Comparison of ENCODE assay signal across 27 cellular contexts in genomic region chr7:73572767-73573186, GRCh38. TPM values are rescaled to one million over a fixed set of nuclear protein-coding genes. Genes with fewer than 3 reads are reported as not detected.
"Had no signal": no experiment of that assay in that cellular context is flagged by ENCODE, and none has a peak within 500 bp of the region (broad histone marks: within the 10 kb centered on the region; RNA-seq: fewer than 3 reads in every experiment).

No MANE protein-coding gene starts in this region.

- H3K4me1 ChIP-seq: prostate gland had no signal

- H3K27ac ChIP-seq: heart right ventricle, left ventricle myocardium inferior, ovary, prostate gland, testis had no signal

- H3K4me3 Mint-ChIP-seq: activated CD4-positive, alpha-beta T cell treated with anti-CD3 and anti-CD28 coated beads for 36 hours; activated naive CD4-positive, alpha-beta T cell treated with anti-CD3 and anti-CD28 coated beads, Interleukin-2, amount 50 U/mL, for 24 hours; activated naive CD8-positive, alpha-beta T cell treated with anti-CD3 and anti-CD28 coated beads, Interleukin-2, amount 50 U/mL, for 24 hours; activated T-helper 1 cell treated with anti-CD3 and anti-CD28 coated beads, Interleukin-12 subunit alpha, Interleukin-12 subunit beta, Interleukin-2, Interleukin-4 antibody, amounts not matched to agents 30 ng/mL and 10 ng/mL and 1 ng/mL, durations not matched to agents 14 hours and 24 hours and 36 hours; central memory CD8-positive, alpha-beta T cell; dendritic cell treated with granulocyte-macrophage colony-stimulating factor and Interleukin-4, amounts not matched to agents 40 ng/mL and 50 ng/mL, for 4 days; endodermal cell; nephron had no signal

- H3K27ac Mint-ChIP-seq: activated CD4-positive, alpha-beta T cell treated with anti-CD3 and anti-CD28 coated beads for 36 hours; activated naive CD4-positive, alpha-beta T cell treated with anti-CD3 and anti-CD28 coated beads, Interleukin-2, amount 50 U/mL, for 24 hours; activated T-helper 1 cell treated with anti-CD3 and anti-CD28 coated beads, Interleukin-12 subunit alpha, Interleukin-12 subunit beta, Interleukin-2, Interleukin-4 antibody, amounts not matched to agents 30 ng/mL and 10 ng/mL and 1 ng/mL, durations not matched to agents 14 hours and 24 hours and 36 hours; dendritic cell treated with granulocyte-macrophage colony-stimulating factor and Interleukin-4, amounts not matched to agents 40 ng/mL and 50 ng/mL, for 4 days; endodermal cell; nephron had no signal

- H3K36me3 ChIP-seq: ovary had no signal

- H3K9me3 ChIP-seq: heart right ventricle, left ventricle myocardium inferior, ovary, prostate gland, testis had no signal

- H3K27me3 Mint-ChIP-seq: activated CD4-positive, alpha-beta T cell treated with anti-CD3 and anti-CD28 coated beads for 36 hours; activated naive CD4-positive, alpha-beta T cell treated with anti-CD3 and anti-CD28 coated beads, Interleukin-2, amount 50 U/mL, for 24 hours; activated naive CD8-positive, alpha-beta T cell treated with anti-CD3 and anti-CD28 coated beads, Interleukin-2, amount 50 U/mL, for 24 hours; central memory CD8-positive, alpha-beta T cell; dendritic cell treated with granulocyte-macrophage colony-stimulating factor and Interleukin-4, amounts not matched to agents 40 ng/mL and 50 ng/mL, for 4 days had no signal

- DNase-seq: activated CD4-positive, alpha-beta T cell treated with anti-CD3 and anti-CD28 coated beads for 36 hours; activated CD4-positive, alpha-beta T cell treated with anti-CD3 and anti-CD28 coated beads, Interleukin-2, amount 50 U/mL, for 4 hours; activated CD4-positive, CD25-positive, alpha-beta regulatory T cell; activated gamma-delta T cell; activated naive CD8-positive, alpha-beta T cell treated with anti-CD3 and anti-CD28 coated beads, Interleukin-2, amount 50 U/mL, for 24 hours; activated T-cell treated with anti-CD3 and anti-CD28 coated beads for 4 hours; amygdala; endodermal cell; foreskin fibroblast; heart right ventricle; left ventricle myocardium inferior; stimulated activated CD4-positive, alpha-beta T cell treated with anti-CD3 and anti-CD28 coated beads, Interleukin-2, amount 100 ng/mL, for 48 hours; stimulated activated naive CD8-positive, alpha-beta T cell treated with anti-CD3 and anti-CD28 coated beads, Interleukin-15, Interleukin-2, amounts not matched to agents 100 U/mL and 50 U/mL, for 24 hours; T-helper 2 cell; testis; trophoblast cell had no signal

- H3K27me3 ChIP-seq: heart right ventricle, ovary, testis had no signal

- FAIRE-seq: urothelium cell line had no signal

- H3K9me3 Mint-ChIP-seq: activated naive CD4-positive, alpha-beta T cell treated with anti-CD3 and anti-CD28 coated beads, Interleukin-2, amount 50 U/mL, for 24 hours; activated naive CD8-positive, alpha-beta T cell treated with anti-CD3 and anti-CD28 coated beads, Interleukin-2, amount 50 U/mL, for 24 hours; activated T-helper 1 cell treated with anti-CD3 and anti-CD28 coated beads, Interleukin-12 subunit alpha, Interleukin-12 subunit beta, Interleukin-2, Interleukin-4 antibody, amounts not matched to agents 30 ng/mL and 10 ng/mL and 1 ng/mL, durations not matched to agents 14 hours and 24 hours and 36 hours; central memory CD8-positive, alpha-beta T cell; dendritic cell treated with granulocyte-macrophage colony-stimulating factor and Interleukin-4, amounts not matched to agents 40 ng/mL and 50 ng/mL, for 4 days; endodermal cell; nephron had no signal

- H3K4me3 ChIP-seq: heart right ventricle, left ventricle myocardium inferior, ovary, prostate gland, testis had no signal

- ATAC-seq: activated CD4-positive, alpha-beta T cell treated with anti-CD3 and anti-CD28 coated beads for 36 hours; activated naive CD8-positive, alpha-beta T cell treated with anti-CD3 and anti-CD28 coated beads, Interleukin-2, amount 50 U/mL, for 24 hours; esophagus mucosa; heart right ventricle; stimulated activated naive CD8-positive, alpha-beta T cell treated with anti-CD3 and anti-CD28 coated beads, Interleukin-15, Interleukin-2, amounts not matched to agents 100 U/mL and 50 U/mL, for 24 hours had no signal

RNA-seq across cellular contexts. Expression of gene MLXIPL, which starts 51.5 kb away (rescaled TPM):
- total RNA-seq: activated CD4-positive, alpha-beta T cell treated with anti-CD3 and anti-CD28 coated beads for 36 hours; activated T-helper 1 cell treated with anti-CD3 and anti-CD28 coated beads, Interleukin-12 subunit alpha, Interleukin-12 subunit beta, Interleukin-2, Interleukin-4 antibody, amounts not matched to agents 30 ng/mL and 10 ng/mL and 1 ng/mL, durations not matched to agents 14 hours and 24 hours and 36 hours; glomerular endothelial cell; lung microvascular endothelial cell had no signal
